In the genomic region with DNA sequence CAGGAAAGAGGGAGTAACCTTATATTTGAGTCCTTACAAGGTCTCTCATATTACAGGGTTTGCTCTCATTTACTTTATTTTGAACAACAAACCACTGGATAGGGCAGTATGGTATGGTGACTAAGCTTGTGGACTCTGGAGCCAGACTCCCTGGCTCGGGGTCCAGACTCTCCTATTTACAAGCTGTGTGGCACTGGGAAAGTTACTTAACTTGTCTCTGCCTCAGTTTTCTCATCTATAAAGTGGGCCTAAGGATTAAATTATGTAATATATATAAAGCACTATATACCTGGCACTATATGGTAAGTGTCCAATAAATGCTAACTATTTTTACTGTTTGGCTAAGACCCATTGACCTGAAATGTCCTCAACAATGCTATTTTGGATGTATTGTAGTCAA, we compare ENCODE assay signal across 10 cellular contexts. TPM values are rescaled to one million over a fixed set of nuclear protein-coding genes. Genes with fewer than 3 reads are reported as not detected.
A peak's percentile ranks its signal among the peaks of the same experiment; 100 is the strongest.
DNase-seq lines count a peak whose midpoint lies in the region; ATAC-seq and TF ChIP-seq lines count a peak whose summit lies in the region.
"Had no signal": no experiment of that assay in that cellular context is flagged by ENCODE, and none has a peak within 500 bp of the region (broad histone marks: within the 10 kb centered on the region; RNA-seq: fewer than 3 reads in every experiment).

No MANE protein-coding gene starts in this region.

- H3K4me1 Mint-ChIP-seq in activated T-helper 1 cell treated with anti-CD3 and anti-CD28 coated beads, Interleukin-12 subunit alpha, Interleukin-12 subunit beta, Interleukin-2, Interleukin-4 antibody, amounts not matched to agents 30 ng/mL and 10 ng/mL and 1 ng/mL, durations not matched to agents 14 hours and 24 hours and 36 hours (ENCODE audit: low read depth): no peaks in the 10 kb centered on the region
- H3K4me1 Mint-ChIP-seq in natural killer cell: peaks cover 0 to 6% of the 10 kb centered on the region in 2 donors

- peaks cover 16% of the 10 kb centered on the region for H3K27me3 Mint-ChIP-seq in activated T-helper 1 cell treated with anti-CD3 and anti-CD28 coated beads, Interleukin-12 subunit alpha, Interleukin-12 subunit beta, Interleukin-2, Interleukin-4 antibody, amounts not matched to agents 30 ng/mL and 10 ng/mL and 1 ng/mL, durations not matched to agents 14 hours and 24 hours and 36 hours (ENCODE audit: insufficient read depth)
- H3K27me3 Mint-ChIP-seq in natural killer cell (ENCODE audit: low read depth in 2 of 2): peaks cover 0 to 11% of the 10 kb centered on the region in 2 donors

- peak overlapping the region; percentile 27 for H3K4me3 Mint-ChIP-seq in activated T-helper 1 cell treated with anti-CD3 and anti-CD28 coated beads, Interleukin-12 subunit alpha, Interleukin-12 subunit beta, Interleukin-2, Interleukin-4 antibody, amounts not matched to agents 30 ng/mL and 10 ng/mL and 1 ng/mL, durations not matched to agents 14 hours and 24 hours and 36 hours
- H3K4me3 Mint-ChIP-seq in natural killer cell: peak overlapping the region; percentile 80
- H3K4me3 Mint-ChIP-seq: stimulated activated memory B cell treated with anti-CD40 and anti-IgM and Interleukin-4, amounts not matched to agents 10 μg/mL and 1 μg/mL and 100 μg/mL, for 72 hours had no signal

- no peak for ATAC-seq in natural killer cell
- ATAC-seq: stimulated activated memory B cell treated with anti-CD40 and anti-IgM and Interleukin-4, amounts not matched to agents 10 μg/mL and 1 μg/mL and 100 μg/mL, for 72 hours had no signal

- peak; percentile 42 for DNase-seq in EH (ENCODE audit: low read depth)
- no peak for DNase-seq in activated T-helper 1 cell treated with anti-CD3 and anti-CD28 coated beads, Interleukin-12 subunit alpha, Interleukin-12 subunit beta, Interleukin-2, Interleukin-4 antibody, amounts not matched to agents 30 ng/mL and 10 ng/mL and 1 ng/mL, durations not matched to agents 14 hours and 24 hours and 36 hours (ENCODE audit: low spot score)
- no peak for DNase-seq in natural killer cell
- DNase-seq in cortex of kidney (lab: John Stamatoyannopoulos, UW): no peak
- no peak for DNase-seq in activated T-cell treated with anti-CD3 and anti-CD28 coated beads, Interleukin-2, amount 50 U/mL, for 1 hour
- no peak for DNase-seq in GM13976 (ENCODE audit: low spot score)
- DNase-seq: MV-4-11; NCI-H2171 treated with DMSO at 0.1 percent for 48 hours; stimulated activated CD4-positive, alpha-beta T cell treated with anti-CD3 and anti-CD28 coated beads, Interleukin-4, amount 100 ng/mL, for 1 hour had no signal

- TF ChIP-seq CTCF in natural killer cell (IDR thresholded peaks at IDR 0.05) (no peak), GM13976 (IDR thresholded peaks at IDR 0.05; ENCODE audit: borderline replicate concordance, control extremely low read depth, extremely low read depth, insufficient read depth, missing control alignments) (no peak)

- no peaks in the 10 kb centered on the region for H3K9me3 Mint-ChIP-seq in activated T-helper 1 cell treated with anti-CD3 and anti-CD28 coated beads, Interleukin-12 subunit alpha, Interleukin-12 subunit beta, Interleukin-2, Interleukin-4 antibody, amounts not matched to agents 30 ng/mL and 10 ng/mL and 1 ng/mL, durations not matched to agents 14 hours and 24 hours and 36 hours
- no peaks in the 10 kb centered on the region for H3K9me3 Mint-ChIP-seq in natural killer cell
- H3K9me3 Mint-ChIP-seq: stimulated activated memory B cell treated with anti-CD40 and anti-IgM and Interleukin-4, amounts not matched to agents 10 μg/mL and 1 μg/mL and 100 μg/mL, for 72 hours had no signal

- H3K27ac Mint-ChIP-seq in activated T-helper 1 cell treated with anti-CD3 and anti-CD28 coated beads, Interleukin-12 subunit alpha, Interleukin-12 subunit beta, Interleukin-2, Interleukin-4 antibody, amounts not matched to agents 30 ng/mL and 10 ng/mL and 1 ng/mL, durations not matched to agents 14 hours and 24 hours and 36 hours: no peak overlapping the region
- no peak overlapping the region for H3K27ac Mint-ChIP-seq in natural killer cell
- H3K27ac Mint-ChIP-seq: stimulated activated memory B cell treated with anti-CD40 and anti-IgM and Interleukin-4, amounts not matched to agents 10 μg/mL and 1 μg/mL and 100 μg/mL, for 72 hours had no signal

- in situ Hi-C loops in GM13976 (cut with MboI; ENCODE audit: low sequenced_read_pairs, unreplicated experiment): no loop called here

- intact Hi-C loops in activated T-helper 1 cell treated with anti-CD3 and anti-CD28 coated beads, Interleukin-12 subunit alpha, Interleukin-12 subunit beta, Interleukin-2, Interleukin-4 antibody, amounts not matched to agents 30 ng/mL and 10 ng/mL and 1 ng/mL, durations not matched to agents 14 hours and 24 hours and 36 hours (cut with micrococcal nuclease): no loop called here
- intact Hi-C loops in natural killer cell (cut with micrococcal nuclease): no loop called here

- no peaks in the 10 kb centered on the region for H3K36me3 Mint-ChIP-seq in activated T-helper 1 cell treated with anti-CD3 and anti-CD28 coated beads, Interleukin-12 subunit alpha, Interleukin-12 subunit beta, Interleukin-2, Interleukin-4 antibody, amounts not matched to agents 30 ng/mL and 10 ng/mL and 1 ng/mL, durations not matched to agents 14 hours and 24 hours and 36 hours (ENCODE audit: low read depth)
- no peaks in the 10 kb centered on the region for H3K36me3 Mint-ChIP-seq in natural killer cell

RNA-seq across cellular contexts. Expression of a gene that starts 1.7 kb away (rescaled TPM):
- 0.24 and 0.39 TPM in 2 replicates for total RNA-seq in activated T-helper 1 cell treated with anti-CD3 and anti-CD28 coated beads, Interleukin-12 subunit alpha, Interleukin-12 subunit beta, Interleukin-2, Interleukin-4 antibody, amounts not matched to agents 30 ng/mL and 10 ng/mL and 1 ng/mL, durations not matched to agents 14 hours and 24 hours and 36 hours
- 1 to 10 TPM in 1 of 3 donors, under 1 TPM in 2; 0.49 to 1.0 (median 0.83) TPM for total RNA-seq in natural killer cell

RNA-seq across cellular contexts. Expression of a gene that starts 25.8 kb away (rescaled TPM):
- 121 and 132 TPM in 2 replicates for total RNA-seq in activated T-helper 1 cell treated with anti-CD3 and anti-CD28 coated beads, Interleukin-12 subunit alpha, Interleukin-12 subunit beta, Interleukin-2, Interleukin-4 antibody, amounts not matched to agents 30 ng/mL and 10 ng/mL and 1 ng/mL, durations not matched to agents 14 hours and 24 hours and 36 hours
- 10 to 100 TPM in 2 of 3 donors, 1 to 10 TPM in 1; 9.0 to 11.8 (median 11.4) TPM for total RNA-seq in natural killer cell

RNA-seq across cellular contexts. Expression of a gene that starts 38.1 kb away (rescaled TPM):
- total RNA-seq in activated T-helper 1 cell treated with anti-CD3 and anti-CD28 coated beads, Interleukin-12 subunit alpha, Interleukin-12 subunit beta, Interleukin-2, Interleukin-4 antibody, amounts not matched to agents 30 ng/mL and 10 ng/mL and 1 ng/mL, durations not matched to agents 14 hours and 24 hours and 36 hours: 38.4 and 40.3 TPM in 2 replicates
- total RNA-seq in natural killer cell: 100 to 1,000 TPM; 123 to 135 (median 131) TPM

RNA-seq across cellular contexts. Expression of a gene that starts 45.3 kb away (rescaled TPM):
- total RNA-seq in activated T-helper 1 cell treated with anti-CD3 and anti-CD28 coated beads, Interleukin-12 subunit alpha, Interleukin-12 subunit beta, Interleukin-2, Interleukin-4 antibody, amounts not matched to agents 30 ng/mL and 10 ng/mL and 1 ng/mL, durations not matched to agents 14 hours and 24 hours and 36 hours: 155 and 166 TPM in 2 replicates
- 100 to 1,000 TPM; 154 to 191 (median 158) TPM for total RNA-seq in natural killer cell

RNA-seq across cellular contexts. Expression of a gene that starts 53.8 kb away (rescaled TPM):
- 90.1 and 97.5 TPM in 2 replicates for total RNA-seq in activated T-helper 1 cell treated with anti-CD3 and anti-CD28 coated beads, Interleukin-12 subunit alpha, Interleukin-12 subunit beta, Interleukin-2, Interleukin-4 antibody, amounts not matched to agents 30 ng/mL and 10 ng/mL and 1 ng/mL, durations not matched to agents 14 hours and 24 hours and 36 hours
- total RNA-seq in natural killer cell: 100 to 1,000 TPM; 109 to 145 (median 142) TPM
